ENCODE assay signal across 1 cellular context in genomic region chr6:156359912-156360311, GRCh38.
TF ChIP-seq lines count a peak whose summit lies in the region.

No MANE protein-coding gene starts in this region.

TF ChIP-seq in WTC11, 78 proteins besides CTCF, POLR2A, EP300 and RAD21 (continued from another document):
- no peak for TF ChIP-seq MXD4 (CRISPR knock-in tag; IDR thresholded peaks at IDR 0.05; ENCODE audit: borderline replicate concordance)
- no peak for TF ChIP-seq EMX1 (CRISPR knock-in tag; IDR thresholded peaks at IDR 0.05)
- TF ChIP-seq ZNF532 (CRISPR knock-in tag; IDR thresholded peaks at IDR 0.05; ENCODE audit: borderline replicate concordance): no peak
- TF ChIP-seq CREM (CRISPR knock-in tag; IDR thresholded peaks at IDR 0.05): no peak
- TF ChIP-seq TEAD1 (CRISPR knock-in tag; IDR thresholded peaks at IDR 0.05): no peak
- TF ChIP-seq, protein P1, sequence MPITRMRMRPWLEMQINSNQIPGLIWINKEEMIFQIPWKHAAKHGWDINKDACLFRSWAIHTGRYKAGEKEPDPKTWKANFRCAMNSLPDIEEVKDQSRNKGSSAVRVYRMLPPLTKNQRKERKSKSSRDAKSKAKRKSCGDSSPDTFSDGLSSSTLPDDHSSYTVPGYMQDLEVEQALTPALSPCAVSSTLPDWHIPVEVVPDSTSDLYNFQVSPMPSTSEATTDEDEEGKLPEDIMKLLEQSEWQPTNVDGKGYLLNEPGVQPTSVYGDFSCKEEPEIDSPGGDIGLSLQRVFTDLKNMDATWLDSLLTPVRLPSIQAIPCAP (CRISPR knock-in tag; IDR thresholded peaks at IDR 0.05): no peak
- TF ChIP-seq ZNF263 (CRISPR knock-in tag; IDR thresholded peaks at IDR 0.05; ENCODE audit: low read depth): no peak
- TF ChIP-seq, protein P2, sequence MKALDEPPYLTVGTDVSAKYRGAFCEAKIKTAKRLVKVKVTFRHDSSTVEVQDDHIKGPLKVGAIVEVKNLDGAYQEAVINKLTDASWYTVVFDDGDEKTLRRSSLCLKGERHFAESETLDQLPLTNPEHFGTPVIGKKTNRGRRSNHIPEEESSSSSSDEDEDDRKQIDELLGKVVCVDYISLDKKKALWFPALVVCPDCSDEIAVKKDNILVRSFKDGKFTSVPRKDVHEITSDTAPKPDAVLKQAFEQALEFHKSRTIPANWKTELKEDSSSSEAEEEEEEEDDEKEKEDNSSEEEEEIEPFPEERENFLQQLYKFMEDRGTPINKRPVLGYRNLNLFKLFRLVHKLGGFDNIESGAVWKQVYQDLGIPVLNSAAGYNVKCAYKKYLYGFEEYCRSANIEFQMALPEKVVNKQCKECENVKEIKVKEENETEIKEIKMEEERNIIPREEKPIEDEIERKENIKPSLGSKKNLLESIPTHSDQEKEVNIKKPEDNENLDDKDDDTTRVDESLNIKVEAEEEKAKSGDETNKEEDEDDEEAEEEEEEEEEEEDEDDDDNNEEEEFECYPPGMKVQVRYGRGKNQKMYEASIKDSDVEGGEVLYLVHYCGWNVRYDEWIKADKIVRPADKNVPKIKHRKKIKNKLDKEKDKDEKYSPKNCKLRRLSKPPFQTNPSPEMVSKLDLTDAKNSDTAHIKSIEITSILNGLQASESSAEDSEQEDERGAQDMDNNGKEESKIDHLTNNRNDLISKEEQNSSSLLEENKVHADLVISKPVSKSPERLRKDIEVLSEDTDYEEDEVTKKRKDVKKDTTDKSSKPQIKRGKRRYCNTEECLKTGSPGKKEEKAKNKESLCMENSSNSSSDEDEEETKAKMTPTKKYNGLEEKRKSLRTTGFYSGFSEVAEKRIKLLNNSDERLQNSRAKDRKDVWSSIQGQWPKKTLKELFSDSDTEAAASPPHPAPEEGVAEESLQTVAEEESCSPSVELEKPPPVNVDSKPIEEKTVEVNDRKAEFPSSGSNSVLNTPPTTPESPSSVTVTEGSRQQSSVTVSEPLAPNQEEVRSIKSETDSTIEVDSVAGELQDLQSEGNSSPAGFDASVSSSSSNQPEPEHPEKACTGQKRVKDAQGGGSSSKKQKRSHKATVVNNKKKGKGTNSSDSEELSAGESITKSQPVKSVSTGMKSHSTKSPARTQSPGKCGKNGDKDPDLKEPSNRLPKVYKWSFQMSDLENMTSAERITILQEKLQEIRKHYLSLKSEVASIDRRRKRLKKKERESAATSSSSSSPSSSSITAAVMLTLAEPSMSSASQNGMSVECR (CRISPR knock-in tag; IDR thresholded peaks at IDR 0.05; ENCODE audit: borderline replicate concordance): no peak
- no peak for TF ChIP-seq MLX (CRISPR knock-in tag; IDR thresholded peaks at IDR 0.05)
- TF ChIP-seq, protein P3, sequence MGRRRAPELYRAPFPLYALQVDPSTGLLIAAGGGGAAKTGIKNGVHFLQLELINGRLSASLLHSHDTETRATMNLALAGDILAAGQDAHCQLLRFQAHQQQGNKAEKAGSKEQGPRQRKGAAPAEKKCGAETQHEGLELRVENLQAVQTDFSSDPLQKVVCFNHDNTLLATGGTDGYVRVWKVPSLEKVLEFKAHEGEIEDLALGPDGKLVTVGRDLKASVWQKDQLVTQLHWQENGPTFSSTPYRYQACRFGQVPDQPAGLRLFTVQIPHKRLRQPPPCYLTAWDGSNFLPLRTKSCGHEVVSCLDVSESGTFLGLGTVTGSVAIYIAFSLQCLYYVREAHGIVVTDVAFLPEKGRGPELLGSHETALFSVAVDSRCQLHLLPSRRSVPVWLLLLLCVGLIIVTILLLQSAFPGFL (CRISPR knock-in tag; IDR thresholded peaks at IDR 0.05; ENCODE audit: borderline replicate concordance): no peak
- no peak for TF ChIP-seq TEAD4 (CRISPR knock-in tag; IDR thresholded peaks at IDR 0.05)
- TF ChIP-seq ZNF138 (CRISPR knock-in tag; conservative IDR thresholded peaks at IDR 0.05): no peak
